ENCODE assay signal across 1 cellular context in the genomic region with DNA sequence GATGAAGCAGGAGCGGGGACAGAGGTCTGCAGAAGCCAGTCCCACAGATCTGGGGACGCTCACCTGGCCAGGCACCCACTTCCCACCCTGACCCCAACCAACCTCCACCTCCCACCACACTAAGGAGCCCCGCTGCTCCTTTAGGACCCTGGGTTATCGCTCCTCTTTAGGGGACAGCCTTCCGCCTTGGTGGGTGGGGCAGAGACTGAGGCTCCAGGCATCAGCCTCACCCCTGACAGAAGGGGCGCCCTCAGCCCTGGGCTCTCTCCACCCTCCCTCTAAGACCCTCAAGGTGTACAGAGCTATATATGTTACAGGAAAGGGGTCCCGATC.
TF ChIP-seq lines count a peak whose summit lies in the region.

No MANE protein-coding gene starts in this region.

TF ChIP-seq in WTC11, 78 proteins besides CTCF, POLR2A, EP300 and RAD21:
- no peak for TF ChIP-seq TEAD1 (CRISPR knock-in tag; IDR thresholded peaks at IDR 0.05)
- TF ChIP-seq, protein P1, sequence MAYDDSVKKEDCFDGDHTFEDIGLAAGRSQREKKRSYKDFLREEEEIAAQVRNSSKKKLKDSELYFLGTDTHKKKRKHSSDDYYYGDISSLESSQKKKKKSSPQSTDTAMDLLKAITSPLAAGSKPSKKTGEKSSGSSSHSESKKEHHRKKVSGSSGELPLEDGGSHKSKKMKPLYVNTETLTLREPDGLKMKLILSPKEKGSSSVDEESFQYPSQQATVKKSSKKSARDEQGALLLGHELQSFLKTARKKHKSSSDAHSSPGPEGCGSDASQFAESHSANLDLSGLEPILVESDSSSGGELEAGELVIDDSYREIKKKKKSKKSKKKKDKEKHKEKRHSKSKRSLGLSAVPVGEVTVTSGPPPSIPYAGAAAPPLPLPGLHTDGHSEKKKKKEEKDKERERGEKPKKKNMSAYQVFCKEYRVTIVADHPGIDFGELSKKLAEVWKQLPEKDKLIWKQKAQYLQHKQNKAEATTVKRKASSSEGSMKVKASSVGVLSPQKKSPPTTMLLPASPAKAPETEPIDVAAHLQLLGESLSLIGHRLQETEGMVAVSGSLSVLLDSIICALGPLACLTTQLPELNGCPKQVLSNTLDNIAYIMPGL (CRISPR knock-in tag; IDR thresholded peaks at IDR 0.05): no peak
- TF ChIP-seq, protein P2, sequence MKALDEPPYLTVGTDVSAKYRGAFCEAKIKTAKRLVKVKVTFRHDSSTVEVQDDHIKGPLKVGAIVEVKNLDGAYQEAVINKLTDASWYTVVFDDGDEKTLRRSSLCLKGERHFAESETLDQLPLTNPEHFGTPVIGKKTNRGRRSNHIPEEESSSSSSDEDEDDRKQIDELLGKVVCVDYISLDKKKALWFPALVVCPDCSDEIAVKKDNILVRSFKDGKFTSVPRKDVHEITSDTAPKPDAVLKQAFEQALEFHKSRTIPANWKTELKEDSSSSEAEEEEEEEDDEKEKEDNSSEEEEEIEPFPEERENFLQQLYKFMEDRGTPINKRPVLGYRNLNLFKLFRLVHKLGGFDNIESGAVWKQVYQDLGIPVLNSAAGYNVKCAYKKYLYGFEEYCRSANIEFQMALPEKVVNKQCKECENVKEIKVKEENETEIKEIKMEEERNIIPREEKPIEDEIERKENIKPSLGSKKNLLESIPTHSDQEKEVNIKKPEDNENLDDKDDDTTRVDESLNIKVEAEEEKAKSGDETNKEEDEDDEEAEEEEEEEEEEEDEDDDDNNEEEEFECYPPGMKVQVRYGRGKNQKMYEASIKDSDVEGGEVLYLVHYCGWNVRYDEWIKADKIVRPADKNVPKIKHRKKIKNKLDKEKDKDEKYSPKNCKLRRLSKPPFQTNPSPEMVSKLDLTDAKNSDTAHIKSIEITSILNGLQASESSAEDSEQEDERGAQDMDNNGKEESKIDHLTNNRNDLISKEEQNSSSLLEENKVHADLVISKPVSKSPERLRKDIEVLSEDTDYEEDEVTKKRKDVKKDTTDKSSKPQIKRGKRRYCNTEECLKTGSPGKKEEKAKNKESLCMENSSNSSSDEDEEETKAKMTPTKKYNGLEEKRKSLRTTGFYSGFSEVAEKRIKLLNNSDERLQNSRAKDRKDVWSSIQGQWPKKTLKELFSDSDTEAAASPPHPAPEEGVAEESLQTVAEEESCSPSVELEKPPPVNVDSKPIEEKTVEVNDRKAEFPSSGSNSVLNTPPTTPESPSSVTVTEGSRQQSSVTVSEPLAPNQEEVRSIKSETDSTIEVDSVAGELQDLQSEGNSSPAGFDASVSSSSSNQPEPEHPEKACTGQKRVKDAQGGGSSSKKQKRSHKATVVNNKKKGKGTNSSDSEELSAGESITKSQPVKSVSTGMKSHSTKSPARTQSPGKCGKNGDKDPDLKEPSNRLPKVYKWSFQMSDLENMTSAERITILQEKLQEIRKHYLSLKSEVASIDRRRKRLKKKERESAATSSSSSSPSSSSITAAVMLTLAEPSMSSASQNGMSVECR (CRISPR knock-in tag; IDR thresholded peaks at IDR 0.05; ENCODE audit: borderline replicate concordance): no peak
- TF ChIP-seq, protein P3, sequence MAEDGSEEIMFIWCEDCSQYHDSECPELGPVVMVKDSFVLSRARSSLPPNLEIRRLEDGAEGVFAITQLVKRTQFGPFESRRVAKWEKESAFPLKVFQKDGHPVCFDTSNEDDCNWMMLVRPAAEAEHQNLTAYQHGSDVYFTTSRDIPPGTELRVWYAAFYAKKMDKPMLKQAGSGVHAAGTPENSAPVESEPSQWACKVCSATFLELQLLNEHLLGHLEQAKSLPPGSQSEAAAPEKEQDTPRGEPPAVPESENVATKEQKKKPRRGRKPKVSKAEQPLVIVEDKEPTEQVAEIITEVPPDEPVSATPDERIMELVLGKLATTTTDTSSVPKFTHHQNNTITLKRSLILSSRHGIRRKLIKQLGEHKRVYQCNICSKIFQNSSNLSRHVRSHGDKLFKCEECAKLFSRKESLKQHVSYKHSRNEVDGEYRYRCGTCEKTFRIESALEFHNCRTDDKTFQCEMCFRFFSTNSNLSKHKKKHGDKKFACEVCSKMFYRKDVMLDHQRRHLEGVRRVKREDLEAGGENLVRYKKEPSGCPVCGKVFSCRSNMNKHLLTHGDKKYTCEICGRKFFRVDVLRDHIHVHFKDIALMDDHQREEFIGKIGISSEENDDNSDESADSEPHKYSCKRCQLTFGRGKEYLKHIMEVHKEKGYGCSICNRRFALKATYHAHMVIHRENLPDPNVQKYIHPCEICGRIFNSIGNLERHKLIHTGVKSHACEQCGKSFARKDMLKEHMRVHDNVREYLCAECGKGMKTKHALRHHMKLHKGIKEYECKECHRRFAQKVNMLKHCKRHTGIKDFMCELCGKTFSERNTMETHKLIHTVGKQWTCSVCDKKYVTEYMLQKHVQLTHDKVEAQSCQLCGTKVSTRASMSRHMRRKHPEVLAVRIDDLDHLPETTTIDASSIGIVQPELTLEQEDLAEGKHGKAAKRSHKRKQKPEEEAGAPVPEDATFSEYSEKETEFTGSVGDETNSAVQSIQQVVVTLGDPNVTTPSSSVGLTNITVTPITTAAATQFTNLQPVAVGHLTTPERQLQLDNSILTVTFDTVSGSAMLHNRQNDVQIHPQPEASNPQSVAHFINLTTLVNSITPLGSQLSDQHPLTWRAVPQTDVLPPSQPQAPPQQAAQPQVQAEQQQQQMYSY (CRISPR knock-in tag; IDR thresholded peaks at IDR 0.05): no peak
- TF ChIP-seq, protein P4, sequence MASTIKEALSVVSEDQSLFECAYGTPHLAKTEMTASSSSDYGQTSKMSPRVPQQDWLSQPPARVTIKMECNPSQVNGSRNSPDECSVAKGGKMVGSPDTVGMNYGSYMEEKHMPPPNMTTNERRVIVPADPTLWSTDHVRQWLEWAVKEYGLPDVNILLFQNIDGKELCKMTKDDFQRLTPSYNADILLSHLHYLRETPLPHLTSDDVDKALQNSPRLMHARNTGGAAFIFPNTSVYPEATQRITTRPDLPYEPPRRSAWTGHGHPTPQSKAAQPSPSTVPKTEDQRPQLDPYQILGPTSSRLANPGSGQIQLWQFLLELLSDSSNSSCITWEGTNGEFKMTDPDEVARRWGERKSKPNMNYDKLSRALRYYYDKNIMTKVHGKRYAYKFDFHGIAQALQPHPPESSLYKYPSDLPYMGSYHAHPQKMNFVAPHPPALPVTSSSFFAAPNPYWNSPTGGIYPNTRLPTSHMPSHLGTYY (CRISPR knock-in tag; IDR thresholded peaks at IDR 0.05): no peak
- TF ChIP-seq NR3C1 (CRISPR knock-in tag; conservative IDR thresholded peaks at IDR 0.05; ENCODE audit: low read depth): no peak
- TF ChIP-seq, protein P5, sequence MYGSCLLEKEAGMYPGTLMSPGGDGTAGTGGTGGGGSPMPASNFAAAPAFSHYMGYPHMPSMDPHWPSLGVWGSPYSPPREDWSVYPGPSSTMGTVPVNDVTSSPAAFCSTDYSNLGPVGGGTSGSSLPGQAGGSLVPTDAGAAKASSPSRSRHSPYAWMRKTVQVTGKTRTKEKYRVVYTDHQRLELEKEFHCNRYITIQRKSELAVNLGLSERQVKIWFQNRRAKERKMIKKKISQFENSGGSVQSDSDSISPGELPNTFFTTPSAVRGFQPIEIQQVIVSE (CRISPR knock-in tag; IDR thresholded peaks at IDR 0.05; ENCODE audit: borderline replicate concordance): no peak
- TF ChIP-seq, protein P6, sequence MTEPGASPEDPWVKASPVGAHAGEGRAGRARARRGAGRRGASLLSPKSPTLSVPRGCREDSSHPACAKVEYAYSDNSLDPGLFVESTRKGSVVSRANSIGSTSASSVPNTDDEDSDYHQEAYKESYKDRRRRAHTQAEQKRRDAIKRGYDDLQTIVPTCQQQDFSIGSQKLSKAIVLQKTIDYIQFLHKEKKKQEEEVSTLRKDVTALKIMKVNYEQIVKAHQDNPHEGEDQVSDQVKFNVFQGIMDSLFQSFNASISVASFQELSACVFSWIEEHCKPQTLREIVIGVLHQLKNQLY (CRISPR knock-in tag; IDR thresholded peaks at IDR 0.05): no peak
- TF ChIP-seq, protein P7, sequence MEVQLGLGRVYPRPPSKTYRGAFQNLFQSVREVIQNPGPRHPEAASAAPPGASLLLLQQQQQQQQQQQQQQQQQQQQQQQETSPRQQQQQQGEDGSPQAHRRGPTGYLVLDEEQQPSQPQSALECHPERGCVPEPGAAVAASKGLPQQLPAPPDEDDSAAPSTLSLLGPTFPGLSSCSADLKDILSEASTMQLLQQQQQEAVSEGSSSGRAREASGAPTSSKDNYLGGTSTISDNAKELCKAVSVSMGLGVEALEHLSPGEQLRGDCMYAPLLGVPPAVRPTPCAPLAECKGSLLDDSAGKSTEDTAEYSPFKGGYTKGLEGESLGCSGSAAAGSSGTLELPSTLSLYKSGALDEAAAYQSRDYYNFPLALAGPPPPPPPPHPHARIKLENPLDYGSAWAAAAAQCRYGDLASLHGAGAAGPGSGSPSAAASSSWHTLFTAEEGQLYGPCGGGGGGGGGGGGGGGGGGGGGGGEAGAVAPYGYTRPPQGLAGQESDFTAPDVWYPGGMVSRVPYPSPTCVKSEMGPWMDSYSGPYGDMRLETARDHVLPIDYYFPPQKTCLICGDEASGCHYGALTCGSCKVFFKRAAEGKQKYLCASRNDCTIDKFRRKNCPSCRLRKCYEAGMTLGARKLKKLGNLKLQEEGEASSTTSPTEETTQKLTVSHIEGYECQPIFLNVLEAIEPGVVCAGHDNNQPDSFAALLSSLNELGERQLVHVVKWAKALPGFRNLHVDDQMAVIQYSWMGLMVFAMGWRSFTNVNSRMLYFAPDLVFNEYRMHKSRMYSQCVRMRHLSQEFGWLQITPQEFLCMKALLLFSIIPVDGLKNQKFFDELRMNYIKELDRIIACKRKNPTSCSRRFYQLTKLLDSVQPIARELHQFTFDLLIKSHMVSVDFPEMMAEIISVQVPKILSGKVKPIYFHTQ (CRISPR knock-in tag; IDR thresholded peaks at IDR 0.05): no peak
- TF ChIP-seq, protein P8, sequence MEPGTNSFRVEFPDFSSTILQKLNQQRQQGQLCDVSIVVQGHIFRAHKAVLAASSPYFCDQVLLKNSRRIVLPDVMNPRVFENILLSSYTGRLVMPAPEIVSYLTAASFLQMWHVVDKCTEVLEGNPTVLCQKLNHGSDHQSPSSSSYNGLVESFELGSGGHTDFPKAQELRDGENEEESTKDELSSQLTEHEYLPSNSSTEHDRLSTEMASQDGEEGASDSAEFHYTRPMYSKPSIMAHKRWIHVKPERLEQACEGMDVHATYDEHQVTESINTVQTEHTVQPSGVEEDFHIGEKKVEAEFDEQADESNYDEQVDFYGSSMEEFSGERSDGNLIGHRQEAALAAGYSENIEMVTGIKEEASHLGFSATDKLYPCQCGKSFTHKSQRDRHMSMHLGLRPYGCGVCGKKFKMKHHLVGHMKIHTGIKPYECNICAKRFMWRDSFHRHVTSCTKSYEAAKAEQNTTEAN (CRISPR knock-in tag; IDR thresholded peaks at IDR 0.05): no peak
- TF ChIP-seq ZNF671 (CRISPR knock-in tag; IDR thresholded peaks at IDR 0.05): no peak
- TF ChIP-seq, protein P9, sequence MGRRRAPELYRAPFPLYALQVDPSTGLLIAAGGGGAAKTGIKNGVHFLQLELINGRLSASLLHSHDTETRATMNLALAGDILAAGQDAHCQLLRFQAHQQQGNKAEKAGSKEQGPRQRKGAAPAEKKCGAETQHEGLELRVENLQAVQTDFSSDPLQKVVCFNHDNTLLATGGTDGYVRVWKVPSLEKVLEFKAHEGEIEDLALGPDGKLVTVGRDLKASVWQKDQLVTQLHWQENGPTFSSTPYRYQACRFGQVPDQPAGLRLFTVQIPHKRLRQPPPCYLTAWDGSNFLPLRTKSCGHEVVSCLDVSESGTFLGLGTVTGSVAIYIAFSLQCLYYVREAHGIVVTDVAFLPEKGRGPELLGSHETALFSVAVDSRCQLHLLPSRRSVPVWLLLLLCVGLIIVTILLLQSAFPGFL (CRISPR knock-in tag; IDR thresholded peaks at IDR 0.05; ENCODE audit: borderline replicate concordance): no peak
- TF ChIP-seq ZNF317 (CRISPR knock-in tag; IDR thresholded peaks at IDR 0.05; ENCODE audit: borderline replicate concordance, low read depth): no peak
- no peak for TF ChIP-seq NFE2L1 (CRISPR knock-in tag; IDR thresholded peaks at IDR 0.05)
- TF ChIP-seq ZNF423 (CRISPR knock-in tag; IDR thresholded peaks at IDR 0.05): no peak
- TF ChIP-seq KAT7 (CRISPR knock-in tag; IDR thresholded peaks at IDR 0.05; ENCODE audit: borderline replicate concordance): no peak
- no peak for TF ChIP-seq NR1H2 (CRISPR knock-in tag; IDR thresholded peaks at IDR 0.05)
- TF ChIP-seq NFATC4 (CRISPR knock-in tag; IDR thresholded peaks at IDR 0.05): no peak
